1 cellular context compared by ENCODE assay signal in the genomic region with DNA sequence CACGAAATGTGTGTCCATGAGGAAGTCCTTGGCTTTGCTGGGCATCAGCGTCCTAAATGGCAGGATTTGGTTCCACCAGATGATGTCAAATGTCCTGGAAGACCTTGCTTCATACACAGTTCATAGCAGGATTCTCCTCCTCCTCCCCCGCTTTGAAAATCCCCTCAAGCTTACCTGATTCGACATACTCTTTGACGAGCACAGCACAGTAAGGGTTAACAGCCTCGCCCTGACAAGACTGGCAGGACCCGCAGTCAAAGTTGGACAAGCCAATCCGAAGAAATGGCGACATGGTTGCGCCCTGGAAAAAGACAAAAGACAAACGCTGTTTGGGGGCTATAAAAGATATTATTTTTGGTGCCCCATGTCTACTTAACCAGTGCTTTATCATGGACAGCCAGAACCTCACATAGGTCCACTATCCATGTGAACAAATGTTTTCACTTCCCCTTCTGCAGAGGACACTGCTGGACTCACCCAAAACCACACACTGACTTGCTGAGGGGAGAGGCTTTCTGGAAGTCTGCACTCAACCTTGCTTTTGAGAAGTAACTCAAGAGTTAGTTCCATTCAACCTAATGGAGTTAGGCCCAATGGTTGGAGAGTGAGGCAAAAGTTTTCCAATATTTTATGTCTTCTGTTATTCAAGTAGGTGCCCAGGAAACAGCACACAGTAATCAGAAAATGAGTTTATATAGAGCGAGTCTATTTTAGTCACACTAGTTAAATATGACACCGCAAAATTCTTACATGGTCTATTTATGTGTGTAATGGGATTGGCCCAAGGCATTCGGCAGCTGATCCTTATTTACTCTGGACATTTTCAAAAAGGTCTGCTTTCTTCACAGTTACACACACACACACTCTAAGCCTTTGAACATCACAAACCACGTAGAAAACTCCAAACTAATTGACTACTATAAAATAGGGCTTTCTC.
TF ChIP-seq lines count a peak whose summit lies in the region.

No MANE protein-coding gene starts in this region.

TF ChIP-seq in K562, 482 proteins besides CTCF, POLR2A, EP300 and RAD21 (continued from another document and continues in another):
- no peak for TF ChIP-seq ZBTB8A (IDR thresholded peaks at IDR 0.05; ENCODE audit: partially characterized antibody)
- no peak for TF ChIP-seq EHMT2 (IDR thresholded peaks at IDR 0.05)
- 0 out of 2 replicates have a peak, but pooled peaks have one; percentile 38 for TF ChIP-seq MBD2 (IDR thresholded peaks at IDR 0.05; ENCODE audit: borderline replicate concordance, low read depth)
- TF ChIP-seq, protein P1, sequence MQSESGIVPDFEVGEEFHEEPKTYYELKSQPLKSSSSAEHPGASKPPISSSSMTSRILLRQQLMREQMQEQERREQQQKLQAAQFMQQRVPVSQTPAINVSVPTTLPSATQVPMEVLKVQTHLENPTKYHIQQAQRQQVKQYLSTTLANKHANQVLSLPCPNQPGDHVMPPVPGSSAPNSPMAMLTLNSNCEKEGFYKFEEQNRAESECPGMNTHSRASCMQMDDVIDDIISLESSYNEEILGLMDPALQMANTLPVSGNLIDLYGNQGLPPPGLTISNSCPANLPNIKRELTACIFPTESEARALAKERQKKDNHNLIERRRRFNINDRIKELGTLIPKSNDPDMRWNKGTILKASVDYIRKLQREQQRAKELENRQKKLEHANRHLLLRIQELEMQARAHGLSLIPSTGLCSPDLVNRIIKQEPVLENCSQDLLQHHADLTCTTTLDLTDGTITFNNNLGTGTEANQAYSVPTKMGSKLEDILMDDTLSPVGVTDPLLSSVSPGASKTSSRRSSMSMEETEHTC (IDR thresholded peaks at IDR 0.05): no peak
- TF ChIP-seq DPF2 (IDR thresholded peaks at IDR 0.05): peak; percentile 41; the same call in 1 of the 2 replicates
- TF ChIP-seq SFPQ (IDR thresholded peaks at IDR 0.05; ENCODE audit: low read depth, low read length): no peak
- no peak for TF ChIP-seq ZNF253 (CRISPR knock-in tag; conservative IDR thresholded peaks at IDR 0.05)
- TF ChIP-seq PRPF4 (IDR thresholded peaks at IDR 0.05; ENCODE audit: insufficient read depth, low read depth, low read length, poor library complexity, severe bottlenecking): no peak
- no peak for TF ChIP-seq PHF21A (IDR thresholded peaks at IDR 0.05; ENCODE audit: borderline replicate concordance, low read depth)
- TF ChIP-seq GABPA (tag; conservative IDR thresholded peaks at IDR 0.05; ENCODE audit: low read depth): no peak
- TF ChIP-seq ZNF780A (CRISPR knock-in tag; IDR thresholded peaks at IDR 0.05): no peak
- TF ChIP-seq TGIF2 (CRISPR knock-in tag; IDR thresholded peaks at IDR 0.05): no peak
- TF ChIP-seq ZNF407 (IDR thresholded peaks at IDR 0.05; ENCODE audit: low read depth): no peak
- TF ChIP-seq USF1 (CRISPR knock-in tag; IDR thresholded peaks at IDR 0.05): no peak
- TF ChIP-seq SRSF3 (IDR thresholded peaks at IDR 0.05; ENCODE audit: insufficient read depth, low read length): no peak
- TF ChIP-seq MECOM (CRISPR knock-in tag; IDR thresholded peaks at IDR 0.05): no peak
- TF ChIP-seq RUNX1 (IDR thresholded peaks at IDR 0.05; ENCODE audit: low read depth): no peak
- TF ChIP-seq, protein P2, sequence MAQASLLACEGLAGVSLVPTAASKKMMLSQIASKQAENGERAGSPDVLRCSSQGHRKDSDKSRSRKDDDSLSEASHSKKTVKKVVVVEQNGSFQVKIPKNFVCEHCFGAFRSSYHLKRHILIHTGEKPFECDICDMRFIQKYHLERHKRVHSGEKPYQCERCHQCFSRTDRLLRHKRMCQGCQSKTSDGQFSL (CRISPR knock-in tag; IDR thresholded peaks at IDR 0.05): no peak
- TF ChIP-seq, protein P2 (tag; IDR thresholded peaks at IDR 0.05): no peak
- TF ChIP-seq TCF3 (CRISPR knock-in tag; IDR thresholded peaks at IDR 0.05): peak; percentile 95
- TF ChIP-seq ZNF764 (CRISPR knock-in tag; IDR thresholded peaks at IDR 0.05; ENCODE audit: low read depth): no peak
- no peak for TF ChIP-seq SREBF2 (CRISPR knock-in tag; IDR thresholded peaks at IDR 0.05)
- no peak for TF ChIP-seq POU5F1 (IDR thresholded peaks at IDR 0.05; ENCODE audit: borderline replicate concordance, low read depth, low read length, partially characterized antibody)
- TF ChIP-seq IFI16 (CRISPR knock-in tag; IDR thresholded peaks at IDR 0.05): no peak
- TF ChIP-seq HDAC3 (IDR thresholded peaks at IDR 0.05; ENCODE audit: borderline replicate concordance, partially characterized antibody): no peak
- TF ChIP-seq ZNF280A (IDR thresholded peaks at IDR 0.05; ENCODE audit: low read depth, partially characterized antibody): no peak
- no peak for TF ChIP-seq ZNF124 (CRISPR knock-in tag; IDR thresholded peaks at IDR 0.05)
- no peak for TF ChIP-seq BDP1 (IDR thresholded peaks at IDR 0.05; ENCODE audit: insufficient read depth, insufficient read length)
- peak; percentile 90 for TF ChIP-seq TEAD4 (IDR thresholded peaks at IDR 0.05; ENCODE audit: low read length)
- TF ChIP-seq TEAD4 (CRISPR knock-in tag; IDR thresholded peaks at IDR 0.05; ENCODE audit: borderline replicate concordance): no peak
- no peak for TF ChIP-seq ZNF445 (CRISPR knock-in tag; IDR thresholded peaks at IDR 0.05; ENCODE audit: low read depth)
- no peak for TF ChIP-seq FOXM1 (IDR thresholded peaks at IDR 0.05; ENCODE audit: low read depth)
- no peak for TF ChIP-seq FOXM1 (CRISPR knock-in tag; IDR thresholded peaks at IDR 0.05; ENCODE audit: low read depth)
- no peak for TF ChIP-seq ATF1 (CRISPR knock-in tag; IDR thresholded peaks at IDR 0.05)
- no peak for TF ChIP-seq ATF1 (tag; IDR thresholded peaks at IDR 0.05)
- no peak for TF ChIP-seq TAF9B (IDR thresholded peaks at IDR 0.05; ENCODE audit: partially characterized antibody)
- TF ChIP-seq, protein P3, sequence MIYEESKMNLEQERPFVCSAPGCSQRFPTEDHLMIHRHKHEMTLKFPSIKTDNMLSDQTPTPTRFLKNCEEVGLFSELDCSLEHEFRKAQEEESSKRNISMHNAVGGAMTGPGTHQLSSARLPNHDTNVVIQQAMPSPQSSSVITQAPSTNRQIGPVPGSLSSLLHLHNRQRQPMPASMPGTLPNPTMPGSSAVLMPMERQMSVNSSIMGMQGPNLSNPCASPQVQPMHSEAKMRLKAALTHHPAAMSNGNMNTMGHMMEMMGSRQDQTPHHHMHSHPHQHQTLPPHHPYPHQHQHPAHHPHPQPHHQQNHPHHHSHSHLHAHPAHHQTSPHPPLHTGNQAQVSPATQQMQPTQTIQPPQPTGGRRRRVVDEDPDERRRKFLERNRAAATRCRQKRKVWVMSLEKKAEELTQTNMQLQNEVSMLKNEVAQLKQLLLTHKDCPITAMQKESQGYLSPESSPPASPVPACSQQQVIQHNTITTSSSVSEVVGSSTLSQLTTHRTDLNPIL (CRISPR knock-in tag; IDR thresholded peaks at IDR 0.05): no peak
- TF ChIP-seq MEIS2 (IDR thresholded peaks at IDR 0.05; ENCODE audit: partially characterized antibody): no peak
- no peak for TF ChIP-seq FOXP4 (CRISPR knock-in tag; IDR thresholded peaks at IDR 0.05; ENCODE audit: borderline replicate concordance)
